ENCODE assay signal across 1 cellular context in genomic region chr21:46285206-46285661, GRCh38.
TF ChIP-seq lines count a peak whose summit lies in the region.

Gene MCM3AP (minus strand): TSS chr21:46285611. CDS start chr21:46285286, 325 bp downstream.

TF ChIP-seq in HCT116, 20 proteins besides CTCF, POLR2A, EP300 and RAD21 (continued from another document):
- TF ChIP-seq TCF7L2 (IDR thresholded peaks at IDR 0.05; ENCODE audit: borderline replicate concordance, extremely low read depth, insufficient read depth, insufficient read length) (no peak), CBX3 (IDR thresholded peaks at IDR 0.05; ENCODE audit: low read depth) (no peak), SRF (IDR thresholded peaks at IDR 0.05; ENCODE audit: low read depth) (no peak), POLR2AphosphoS5 (IDR thresholded peaks at IDR 0.05; ENCODE audit: low read depth, low read length) (no peak), ZBTB33 (IDR thresholded peaks at IDR 0.05; ENCODE audit: extremely low read depth, insufficient replicate concordance, low read length) (no peak)
